8 cellular contexts compared by ENCODE assay signal in the genomic region with DNA sequence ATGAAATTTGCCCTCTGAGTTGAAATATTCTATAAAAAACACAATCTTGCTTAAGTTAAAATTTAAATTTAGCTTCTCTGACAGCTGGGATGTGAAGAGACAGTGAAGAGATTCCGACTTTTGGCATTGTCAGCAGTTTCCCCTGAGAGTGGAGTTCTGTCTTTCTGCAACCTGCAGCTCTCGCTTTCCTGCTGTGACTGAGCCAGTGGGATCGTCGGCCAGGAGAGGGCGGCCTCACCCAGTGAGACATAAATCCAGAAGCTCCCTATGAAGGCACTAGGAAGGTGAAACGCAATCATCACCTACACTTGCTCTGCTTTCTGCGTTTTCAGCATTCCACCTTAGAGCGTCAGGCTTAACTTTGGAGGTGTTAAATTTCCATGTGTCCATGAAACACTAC.
DNase-seq lines count a peak whose midpoint lies in the region; ATAC-seq and TF ChIP-seq lines count a peak whose summit lies in the region.

No MANE protein-coding gene starts in this region.

- H3K4me1 ChIP-seq in HEK293 (ENCODE audit: control insufficient read depth, insufficient read depth, low read length) (0 out of 2 replicates have a peak, but pooled peaks cover 2% of the 10 kb centered on the region), Peyer's patch (no peaks in the 10 kb centered on the region), sigmoid colon (no peaks in the 10 kb centered on the region)

- POLR2A ChIA-PET in HEK293 (lab: Yijun Ruan, JAX), result no interaction called here
- POLR2A ChIA-PET in naive thymus-derived CD8-positive, alpha-beta T cell (lab: Charles Lee), result no interaction called here

- no peaks in the 10 kb centered on the region for H3K9me3 Mint-ChIP-seq in naive thymus-derived CD8-positive, alpha-beta T cell

- no peaks in the 10 kb centered on the region for H3K9me3 ChIP-seq in HEK293 (ENCODE audit: control insufficient read depth, insufficient read depth, low read depth, low read length)
- no peaks in the 10 kb centered on the region for H3K9me3 ChIP-seq in Peyer's patch
- H3K9me3 ChIP-seq in sigmoid colon, result no peaks in the 10 kb centered on the region

- WGBS in sigmoid colon, 2 donors, result 19 to 36% methylated on average over 8 of the region's 8 CpGs

- peak in 2 of 3 donors; percentile 49 to 53 for DNase-seq in Peyer's patch
- DNase-seq in hepatic stellate cell (ENCODE audit: low spot score), result peak; percentile 3
- DNase-seq in sigmoid colon, result no peak
- no peak for DNase-seq in naive thymus-derived CD8-positive, alpha-beta T cell

- H3K36me3 ChIP-seq in HEK293 (ENCODE audit: control insufficient read depth in 2 of 2, insufficient read depth in 1 of 2, low read length in 2 of 2), result no peaks in the 10 kb centered on the region
- no peaks in the 10 kb centered on the region for H3K36me3 ChIP-seq in Peyer's patch
- H3K36me3 ChIP-seq in sigmoid colon, result no peaks in the 10 kb centered on the region

- no peak overlapping the region for H3K4me3 Mint-ChIP-seq in naive thymus-derived CD8-positive, alpha-beta T cell

- intact Hi-C loops in sigmoid colon (cut with DNase I), result no loop called here

- H3K27me3 Mint-ChIP-seq in naive thymus-derived CD8-positive, alpha-beta T cell, result peaks cover 2 to 22% (median 10%) of the 10 kb centered on the region in 5 donors

- H3K4me1 Mint-ChIP-seq in naive thymus-derived CD8-positive, alpha-beta T cell, result no peaks in the 10 kb centered on the region

- no peaks in the 10 kb centered on the region for H3K36me3 Mint-ChIP-seq in naive thymus-derived CD8-positive, alpha-beta T cell

- ATAC-seq in HG02973 (IDR thresholded peaks at IDR 0.05; ENCODE audit: unreplicated experiment), result no peak
- no peak for ATAC-seq in GM21390 (IDR thresholded peaks at IDR 0.05; ENCODE audit: unreplicated experiment)
- ATAC-seq in naive thymus-derived CD8-positive, alpha-beta T cell, result no peak

- H3K27ac ChIP-seq in C4-2B (no peak overlapping the region), HEK293 (ENCODE audit: extremely low read depth, low read depth, low read length) (no peak overlapping the region), Peyer's patch (no peak overlapping the region), sigmoid colon (no peak overlapping the region)

- no peak for TF ChIP-seq POLR2A in Peyer's patch (IDR thresholded peaks at IDR 0.05)
- no peak for TF ChIP-seq POLR2A in sigmoid colon (IDR thresholded peaks at IDR 0.05)

- TF ChIP-seq CTCF in C4-2B (conservative IDR thresholded peaks at IDR 0.05), result peak; percentile 72
- peak; percentile 41 for TF ChIP-seq CTCF in HEK293 (tag by site-specific recombination; IDR thresholded peaks at IDR 0.05)
- peak in 2 of 6 experiments; percentile 25 to 28 for TF ChIP-seq CTCF in Peyer's patch (IDR thresholded peaks at IDR 0.05)
- no peak for TF ChIP-seq CTCF in sigmoid colon (IDR thresholded peaks at IDR 0.05)

- H3K27me3 ChIP-seq in Peyer's patch (no peaks in the 10 kb centered on the region), sigmoid colon (no peaks in the 10 kb centered on the region)

- TF ChIP-seq EP300 in sigmoid colon (IDR thresholded peaks at IDR 0.05), result no peak

- CTCF ChIA-PET in HEK293 (lab: Yijun Ruan, JAX), result interaction anchor here (0.5 to 4.3 kb wide), 33 partner anchors 10 to 941 kb away, joined by 3 to 48 read pairs (median 5); no protein-coding TSS in a partner anchor

- H3K4me3 ChIP-seq in HEK293 (ENCODE audit: low read depth, low read length) (no peak overlapping the region), Peyer's patch (no peak overlapping the region), sigmoid colon (no peak overlapping the region)

- no peak overlapping the region for H3K27ac Mint-ChIP-seq in naive thymus-derived CD8-positive, alpha-beta T cell

TF ChIP-seq in HEK293, 187 proteins besides CTCF, POLR2A, EP300 and RAD21:
- TF ChIP-seq ZBTB17 (tag by site-specific recombination; IDR thresholded peaks at IDR 0.05) (peak; percentile 27; the same call in 1 of the 2 replicates), ZNF596 (tag by site-specific recombination; IDR thresholded peaks at IDR 0.05) (no peak), ZNF654 (tag by site-specific recombination; IDR thresholded peaks at IDR 0.05; ENCODE audit: low read depth) (peak; percentile 59)

Comparison
In these comparisons a context has a peak if more than half of its experiments do, and no peak if none do; other contexts are left out.
1. CTCF ChIP-seq: peak in C4-2B (single experiment) and HEK293 (single experiment); none in sigmoid colon (0 of 4).
2. DNase-seq: peak in Peyer's patch (2 of 3) and hepatic stellate cell (single experiment); none in sigmoid colon (single experiment) and naive thymus-derived CD8-positive, alpha-beta T cell (0 of 10).